Comparison of ENCODE assay signal across 17 cellular contexts in the genomic region with DNA sequence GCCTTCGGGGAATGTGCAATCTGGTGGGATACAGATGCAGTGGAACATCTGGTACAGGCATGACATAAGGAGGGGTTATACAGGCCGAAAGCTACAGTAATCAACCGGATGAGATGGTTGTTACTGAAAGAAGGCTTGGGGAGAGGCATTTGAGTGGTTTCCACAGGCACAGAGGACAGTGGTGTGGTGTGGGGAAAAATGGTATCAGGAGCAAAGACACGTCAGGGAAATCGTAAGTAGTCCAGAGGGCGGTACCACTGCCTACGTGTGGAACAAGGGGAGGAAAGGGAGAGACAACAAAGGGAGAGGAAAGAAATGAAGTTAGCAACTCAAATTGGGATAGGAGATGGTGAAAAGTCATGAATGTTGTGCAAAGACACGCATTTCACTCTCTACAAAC. TPM values are rescaled to one million over a fixed set of nuclear protein-coding genes. Genes with fewer than 3 reads are reported as not detected.
DNase-seq lines count a peak whose midpoint lies in the region; ATAC-seq and TF ChIP-seq lines count a peak whose summit lies in the region.
"Had no signal": no experiment of that assay in that cellular context is flagged by ENCODE, and none has a peak within 500 bp of the region (broad histone marks: within the 10 kb centered on the region; RNA-seq: fewer than 3 reads in every experiment).

No MANE protein-coding gene starts in this region.

- H3K27ac ChIP-seq in ascending aorta: peak overlapping the region; percentile 94 to 98
- peak overlapping the region; percentile 97 to 100 (median 99) for H3K27ac ChIP-seq in esophagus muscularis mucosa (replicated peaks in 1 of 4)
- H3K27ac ChIP-seq in thoracic aorta: peak overlapping the region; percentile 99
- H3K27ac ChIP-seq: pancreas, thyroid gland had no signal

- WGBS in esophagus muscularis mucosa: 45% methylated on average over 8 of the region's 8 CpGs

- DNase-seq in ascending aorta (ENCODE audit: low spot score in 2 of 2) (no peak), esophagus muscularis mucosa (ENCODE audit: extremely low spot score) (no peak), neural crest cell (ENCODE audit: low read depth, low spot score) (no peak), thoracic aorta (ENCODE audit: low spot score) (no peak), CD1c-positive myeloid dendritic cell (ENCODE audit: extremely low spot score) (no peak), SIG-M5 treated with dmso at 0.1 percent for 504 hours (lab: John Stamatoyannopoulos, UW; ENCODE audit: unreplicated experiment) (no peak)
- DNase-seq: activated CD4-positive, alpha-beta T cell treated with anti-CD3 and anti-CD28 coated beads, Interleukin-2, amount 10 ng/mL, durations not matched to agents 24 days and 14 days; activated effector memory CD4-positive, alpha-beta T cell treated with Interleukin-2 at 50 U/mL for 16 hours; cerebellar nuclear complex; DMS79 treated with DMSO at 0.1 percent for 48 hours; foreskin fibroblast; mucosa of descending colon; NCI-H1105 treated with DMSO at 0.1 percent for 48 hours; pancreas; stimulated activated CD4-positive, alpha-beta T cell treated with anti-CD3 and anti-CD28 coated beads, Interleukin-12 subunit alpha, Interleukin-12 subunit beta, amount 100 ng/mL, for 4 hours; thyroid gland had no signal

- H3K27me3 Mint-ChIP-seq in neural crest cell (ENCODE audit: low read depth): peaks cover 46% of the 10 kb centered on the region

- no peaks in the 10 kb centered on the region for H3K9me3 Mint-ChIP-seq in neural crest cell
- H3K9me3 Mint-ChIP-seq: activated CD4-positive, alpha-beta T cell treated with anti-CD3 and anti-CD28 coated beads, Interleukin-2, amount 10 ng/mL, durations not matched to agents 24 days and 14 days had no signal

- TF ChIP-seq CTCF in ascending aorta (IDR thresholded peaks at IDR 0.05): no peak
- TF ChIP-seq CTCF in esophagus muscularis mucosa (IDR thresholded peaks at IDR 0.05): no peak
- TF ChIP-seq CTCF in neural crest cell (conservative IDR thresholded peaks at IDR 0.05): no peak
- TF ChIP-seq CTCF in thoracic aorta (IDR thresholded peaks at IDR 0.05): no peak

- H3K27me3 ChIP-seq in ascending aorta (no peaks in the 10 kb centered on the region), esophagus muscularis mucosa (peaks cover 0 to 7% (median 0%) of the 10 kb centered on the region in 4 donors), thoracic aorta (replicated peaks; ENCODE audit: insufficient read depth) (no peaks in the 10 kb centered on the region)
- H3K27me3 ChIP-seq: thyroid gland had no signal

- no peak for TF ChIP-seq POLR2A in esophagus muscularis mucosa (IDR thresholded peaks at IDR 0.05; ENCODE audit: low read depth)

- H3K36me3 Mint-ChIP-seq in neural crest cell (ENCODE audit: low read depth): no peaks in the 10 kb centered on the region

- no peak for TF ChIP-seq EP300 in esophagus muscularis mucosa (IDR thresholded peaks at IDR 0.05)

- peaks cover 3 to 7% of the 10 kb centered on the region in 2 donors for H3K36me3 ChIP-seq in ascending aorta
- no peaks in the 10 kb centered on the region for H3K36me3 ChIP-seq in esophagus muscularis mucosa
- H3K36me3 ChIP-seq in thoracic aorta: no peaks in the 10 kb centered on the region
- H3K36me3 ChIP-seq: pancreas, thyroid gland had no signal

- H3K4me1 Mint-ChIP-seq in neural crest cell: peaks cover 4% of the 10 kb centered on the region

- ATAC-seq in thoracic aorta (ENCODE audit: insufficient number of reproducible peaks, low FRiP score, low read depth) (peak; percentile 54), GM21447 (IDR thresholded peaks at IDR 0.05; ENCODE audit: unreplicated experiment) (no peak)
- ATAC-seq: mucosa of descending colon, pancreas had no signal

- H3K4me3 ChIP-seq in ascending aorta: peak overlapping the region; percentile 65 to 93
- peak overlapping the region; percentile 84 to 98 (median 92) for H3K4me3 ChIP-seq in esophagus muscularis mucosa
- H3K4me3 ChIP-seq in thoracic aorta: peak overlapping the region; percentile 88
- H3K4me3 ChIP-seq: mucosa of descending colon, thyroid gland had no signal

- H3K9me3 ChIP-seq in ascending aorta (no peaks in the 10 kb centered on the region), esophagus muscularis mucosa (no peaks in the 10 kb centered on the region), thoracic aorta (no peaks in the 10 kb centered on the region)
- H3K9me3 ChIP-seq: mucosa of descending colon, pancreas, thyroid gland had no signal

- no peak overlapping the region for H3K27ac Mint-ChIP-seq in neural crest cell (ENCODE audit: unreplicated experiment)
- H3K27ac Mint-ChIP-seq: activated CD4-positive, alpha-beta T cell treated with anti-CD3 and anti-CD28 coated beads, Interleukin-2, amount 10 ng/mL, durations not matched to agents 24 days and 14 days had no signal

- H3K4me3 Mint-ChIP-seq in neural crest cell: peak overlapping the region; percentile 3
- H3K4me3 Mint-ChIP-seq: activated CD4-positive, alpha-beta T cell treated with anti-CD3 and anti-CD28 coated beads, Interleukin-2, amount 10 ng/mL, durations not matched to agents 24 days and 14 days had no signal

- intact Hi-C loops in ascending aorta (cut with DNase I) (no loop called here), esophagus muscularis mucosa (cut with DNase I) (no loop called here)

- H3K4me1 ChIP-seq in ascending aorta (peaks cover 0 to 19% of the 10 kb centered on the region in 2 donors), esophagus muscularis mucosa (peaks cover 23 to 66% (median 60%) of the 10 kb centered on the region in 4 donors), thoracic aorta (ENCODE audit: control insufficient read depth in 1 of 2, low read depth in 2 of 2) (peaks cover 21 to 51% of the 10 kb centered on the region in 2 donors)
- H3K4me1 ChIP-seq: pancreas had no signal

RNA-seq across cellular contexts. Expression of a gene that starts 3.0 kb away (rescaled TPM):
- 445 TPM for total RNA-seq in ascending aorta
- total RNA-seq in esophagus muscularis mucosa: 1,000 to 10,000 TPM; 1,279 to 2,098 (median 1,627) TPM
- 2.3 and 3.2 TPM in 2 replicates for total RNA-seq in neural crest cell
- 1,000 to 10,000 TPM in 1 of 2 donors, 100 to 1,000 TPM in 1; 835 to 1,176 TPM for total RNA-seq in thoracic aorta
- total RNA-seq: activated CD4-positive, alpha-beta T cell treated with anti-CD3 and anti-CD28 coated beads, Interleukin-2, amount 10 ng/mL, durations not matched to agents 24 days and 14 days had no signal

Comparison
In these comparisons a context has a peak if more than half of its experiments do, and no peak if none do; other contexts are left out.
1. RNA of a gene that starts 3.0 kb away (total RNA-seq): 1,279 to 2,098 TPM in esophagus muscularis mucosa, 835 to 1,176 TPM in thoracic aorta and 445 TPM in ascending aorta (single experiment); 2.3 to 3.2 TPM in neural crest cell; every median in the first group is over 100 times any median in the second.
2. Peak in every context shown above with its lines, with median percentiles within 50 percentile points of each other: H3K27ac ChIP-seq and H3K4me3 ChIP-seq.